ENCODE assay signal across 1 cellular context in genomic region chr18:58490238-58490637, GRCh38.
TF ChIP-seq lines count a peak whose summit lies in the region.

No MANE protein-coding gene starts in this region.

TF ChIP-seq in HepG2, 621 proteins besides CTCF, POLR2A, EP300 and RAD21 (continued from another document and continues in another):
- TF ChIP-seq ZBTB4 (CRISPR knock-in tag; IDR thresholded peaks at IDR 0.05; ENCODE audit: borderline replicate concordance) (0 out of 2 replicates have a peak, but pooled peaks have one; percentile 43), SOX6 (IDR thresholded peaks at IDR 0.05) (no peak), SOX6 (CRISPR knock-in tag; IDR thresholded peaks at IDR 0.05) (peak; percentile 31; the same call in 1 of the 2 replicates), SRSF1 (optimal IDR thresholded peaks at IDR 0.05; ENCODE audit: low read depth, low read length) (no peak), ZNF432 (CRISPR knock-in tag; IDR thresholded peaks at IDR 0.05; ENCODE audit: borderline replicate concordance) (no peak), ZFP36 (IDR thresholded peaks at IDR 0.05; ENCODE audit: borderline replicate concordance, low read depth, low read length, partially characterized antibody) (no peak), ZSCAN20 (CRISPR knock-in tag; IDR thresholded peaks at IDR 0.05; ENCODE audit: borderline replicate concordance) (no peak), MNT (IDR thresholded peaks at IDR 0.05) (no peak), PHF21A (CRISPR knock-in tag; IDR thresholded peaks at IDR 0.05) (no peak), TCF12 (IDR thresholded peaks at IDR 0.05) (no peak), TCF12 (CRISPR knock-in tag; IDR thresholded peaks at IDR 0.05) (no peak), ZNF576 (CRISPR knock-in tag; IDR thresholded peaks at IDR 0.05) (no peak), ZNF121 (CRISPR knock-in tag; IDR thresholded peaks at IDR 0.05) (no peak), CC2D1A (CRISPR knock-in tag; IDR thresholded peaks at IDR 0.05) (no peak), RORA (CRISPR knock-in tag; IDR thresholded peaks at IDR 0.05) (no peak), TRAFD1 (CRISPR knock-in tag; IDR thresholded peaks at IDR 0.05; ENCODE audit: borderline replicate concordance) (no peak), ZNF326 (CRISPR knock-in tag; IDR thresholded peaks at IDR 0.05; ENCODE audit: borderline replicate concordance) (no peak), CBX2 (IDR thresholded peaks at IDR 0.05; ENCODE audit: low read depth, low read length) (no peak), CBX2 (CRISPR knock-in tag; IDR thresholded peaks at IDR 0.05; ENCODE audit: low read depth) (no peak), NPAS2 (CRISPR knock-in tag; IDR thresholded peaks at IDR 0.05; ENCODE audit: borderline replicate concordance) (no peak), RELA (CRISPR knock-in tag; IDR thresholded peaks at IDR 0.05) (no peak), ZNF281 (CRISPR knock-in tag; IDR thresholded peaks at IDR 0.05; ENCODE audit: borderline replicate concordance) (no peak), SMAD1 (CRISPR knock-in tag; IDR thresholded peaks at IDR 0.05; ENCODE audit: borderline replicate concordance, low read depth) (no peak), ATRX (CRISPR knock-in tag; IDR thresholded peaks at IDR 0.05; ENCODE audit: borderline replicate concordance) (no peak), TAF1 (CRISPR knock-in tag; IDR thresholded peaks at IDR 0.05) (peak; percentile 21; the same call in 1 of the 2 replicates), ETV6 (CRISPR knock-in tag; conservative IDR thresholded peaks at IDR 0.05) (no peak), MXD1 (CRISPR knock-in tag; IDR thresholded peaks at IDR 0.05) (no peak), HOXA9 (CRISPR knock-in tag; IDR thresholded peaks at IDR 0.05; ENCODE audit: borderline replicate concordance) (no peak), ZNF430 (CRISPR knock-in tag; IDR thresholded peaks at IDR 0.05) (no peak), ZBTB38 (CRISPR knock-in tag; IDR thresholded peaks at IDR 0.05) (peak; percentile 64; the same call in 1 of the 2 replicates), ZNF343 (CRISPR knock-in tag; IDR thresholded peaks at IDR 0.05) (no peak), SNAI1 (CRISPR knock-in tag; IDR thresholded peaks at IDR 0.05; ENCODE audit: borderline replicate concordance) (no peak), MBD4 (IDR thresholded peaks at IDR 0.05; ENCODE audit: borderline replicate concordance, low read length) (no peak), ELF1 (CRISPR knock-in tag; IDR thresholded peaks at IDR 0.05) (no peak), CEBPB (IDR thresholded peaks at IDR 0.05; ENCODE audit: borderline replicate concordance, low read depth, low read length) (no peak), FIP1L1 (IDR thresholded peaks at IDR 0.05; ENCODE audit: borderline replicate concordance, insufficient read depth, low read depth, low read length) (no peak), ZMYM3 (CRISPR knock-in tag; IDR thresholded peaks at IDR 0.05) (0 out of 2 replicates have a peak, but pooled peaks have one; percentile 14), ISX (CRISPR knock-in tag; conservative IDR thresholded peaks at IDR 0.05) (no peak), CENPX (CRISPR knock-in tag; IDR thresholded peaks at IDR 0.05) (no peak), FOSL2 (CRISPR knock-in tag; IDR thresholded peaks at IDR 0.05) (peak; percentile 23; the same call in 1 of the 2 replicates), HIC2 (CRISPR knock-in tag; IDR thresholded peaks at IDR 0.05; ENCODE audit: low read depth) (no peak), GATAD2A (CRISPR knock-in tag; IDR thresholded peaks at IDR 0.05) (peak; percentile 52), HNF1B (CRISPR knock-in tag; IDR thresholded peaks at IDR 0.05) (no peak), HOXD1 (CRISPR knock-in tag; IDR thresholded peaks at IDR 0.05) (no peak), THRA (CRISPR knock-in tag; IDR thresholded peaks at IDR 0.05; ENCODE audit: borderline replicate concordance) (no peak; the same call in 1 of the 2 replicates), ZNF639 (CRISPR knock-in tag; conservative IDR thresholded peaks at IDR 0.05) (no peak), EEA1 (CRISPR knock-in tag; IDR thresholded peaks at IDR 0.05; ENCODE audit: borderline replicate concordance) (no peak), FOXA3 (CRISPR knock-in tag; IDR thresholded peaks at IDR 0.05) (no peak), SOX13 (IDR thresholded peaks at IDR 0.05) (no peak), SOX13 (CRISPR knock-in tag; conservative IDR thresholded peaks at IDR 0.05 in 1 of 2, IDR thresholded peaks at IDR 0.05 in 1 of 2) (peak in 1 of 2 experiments; percentile 11; a peak in 1 of 4 replicates), ARNT (IDR thresholded peaks at IDR 0.05) (no peak), ZNF556 (CRISPR knock-in tag; IDR thresholded peaks at IDR 0.05; ENCODE audit: borderline replicate concordance) (no peak), ATF1 (CRISPR knock-in tag; IDR thresholded peaks at IDR 0.05) (no peak)
